In genomic region chr17:44362479-44362963, GRCh38 we compare ENCODE assay signal across 1 cellular context.
TF ChIP-seq lines count a peak whose summit lies in the region.

No MANE protein-coding gene starts in this region.

TF ChIP-seq in HCT116, 20 proteins besides CTCF, POLR2A, EP300 and RAD21 (continued from another document):
- no peak for TF ChIP-seq REST (IDR thresholded peaks at IDR 0.05; ENCODE audit: low read depth)
- TF ChIP-seq CEBPB (IDR thresholded peaks at IDR 0.05; ENCODE audit: low read depth), result no peak
- no peak for TF ChIP-seq MAX (IDR thresholded peaks at IDR 0.05)
- TF ChIP-seq ZFX (IDR thresholded peaks at IDR 0.05), result no peak
- TF ChIP-seq CBX3 (IDR thresholded peaks at IDR 0.05; ENCODE audit: low read depth), result no peak
- TF ChIP-seq FOSL1 (IDR thresholded peaks at IDR 0.05; ENCODE audit: low read depth), result no peak
- no peak for TF ChIP-seq ATF3 (IDR thresholded peaks at IDR 0.05)
- TF ChIP-seq EZH2 (IDR thresholded peaks at IDR 0.05), result no peak
- no peak for TF ChIP-seq YY1 (IDR thresholded peaks at IDR 0.05; ENCODE audit: extremely low read depth, insufficient replicate concordance, low read depth, low read length)
